ENCODE assay signal across 15 cellular contexts in the genomic region with DNA sequence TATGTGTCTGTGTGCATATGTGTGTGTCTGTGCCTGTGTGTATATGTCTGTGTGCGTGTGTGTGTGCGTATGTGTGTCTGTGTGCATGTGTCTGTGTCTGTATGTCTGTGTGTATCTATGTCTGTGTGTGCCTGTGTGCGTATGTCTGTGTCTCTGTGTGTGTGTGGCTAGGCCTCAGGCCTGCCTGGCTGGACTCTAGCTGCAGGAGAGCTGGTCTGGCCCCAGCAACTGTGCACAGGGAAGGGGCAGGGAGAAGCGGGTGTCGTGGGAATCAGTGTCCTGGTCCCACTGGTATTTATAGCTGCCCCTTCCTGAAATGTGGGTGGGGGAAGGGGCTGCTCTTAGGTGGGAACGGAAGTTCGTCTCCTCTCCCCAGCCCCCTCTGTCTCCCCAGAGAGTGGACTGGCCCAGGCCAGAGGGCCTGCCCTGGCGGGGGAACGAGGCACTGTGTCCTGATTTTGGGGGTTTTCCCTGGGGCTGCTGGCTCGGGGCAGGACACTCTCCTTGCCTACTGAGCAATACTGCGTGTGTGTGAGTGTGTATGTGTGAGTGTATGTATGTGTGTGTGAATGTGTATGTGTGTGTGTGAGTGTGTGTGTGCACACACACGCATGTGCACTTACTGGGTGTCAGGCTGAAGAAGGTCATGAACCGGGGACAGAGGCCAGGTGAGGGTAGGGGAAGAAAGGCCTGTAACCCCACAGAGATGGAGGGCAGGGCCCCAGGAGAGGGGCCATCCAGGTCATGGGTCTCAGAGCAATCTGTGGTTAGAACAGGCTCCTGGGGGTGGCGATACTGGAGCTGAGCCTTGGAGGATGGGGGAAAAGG. TPM values are rescaled to one million over a fixed set of nuclear protein-coding genes. Genes with fewer than 3 reads are reported as not detected.
DNase-seq lines count a peak whose midpoint lies in the region; ATAC-seq, FAIRE-seq and TF ChIP-seq lines count a peak whose summit lies in the region.
"Had no signal": no experiment of that assay in that cellular context is flagged by ENCODE, and none has a peak within 500 bp of the region (broad histone marks: within the 10 kb centered on the region; RNA-seq: fewer than 3 reads in every experiment).

No MANE protein-coding gene starts in this region.

- H3K9ac ChIP-seq in HepG2 (ENCODE audit: insufficient read depth, low read depth, low read length): no peak overlapping the region
- H3K9ac ChIP-seq: KMS-11 had no signal

- no peaks in the 10 kb centered on the region for H3K36me3 ChIP-seq in H7 (replicated peaks; ENCODE audit: control insufficient read depth, insufficient read depth, low read length)
- H3K36me3 ChIP-seq in HepG2 (replicated peaks in 1 of 2; ENCODE audit: control insufficient read depth in 1 of 2, insufficient read depth in 2 of 2, low read length in 2 of 2): no peaks in the 10 kb centered on the region

- peaks cover 15 to 20% of the 10 kb centered on the region in 2 donors for H3K4me1 Mint-ChIP-seq in stimulated activated naive B cell treated with anti-CD40 and anti-IgM and Interleukin-4, amounts not matched to agents 10 μg/mL and 1 μg/mL and 100 μg/mL, for 72 hours
- H3K4me1 Mint-ChIP-seq: central memory CD8-positive, alpha-beta T cell had no signal

- TF ChIP-seq CTCF in HepG2 (CRISPR knock-in tag; IDR thresholded peaks at IDR 0.05): no peak

- no peak overlapping the region for H3K4me2 ChIP-seq in HepG2 (ENCODE audit: low read depth, low read length)
- H3K4me2 ChIP-seq: KMS-11 had no signal

- no peaks in the 10 kb centered on the region for H3K27me3 ChIP-seq in H7 (ENCODE audit: control insufficient read depth, insufficient read depth, low read length)
- H3K27me3 ChIP-seq in HepG2 (ENCODE audit: control insufficient read depth in 1 of 2, insufficient read depth in 2 of 2, low read length in 2 of 2): peaks cover 4 to 24% of the 10 kb centered on the region in 2 experiments

- BruUV-seq in HepG2 (replicated peaks; lab: Mats Ljungman, UMichigan): no TSS peak

- no peaks in the 10 kb centered on the region for H3K9me3 Mint-ChIP-seq in stimulated activated naive B cell treated with anti-CD40 and anti-IgM and Interleukin-4, amounts not matched to agents 10 μg/mL and 1 μg/mL and 100 μg/mL, for 72 hours
- H3K9me3 Mint-ChIP-seq: central memory CD8-positive, alpha-beta T cell had no signal

- TF ChIP-seq POLR2A in HepG2 (IDR thresholded peaks at IDR 0.05; ENCODE audit: insufficient read depth in 1 of 2, low read depth in 2 of 2, low read length in 2 of 2): no peak

- DNase-seq in H7 (peak; percentile 62), amniotic epithelial cell (ENCODE audit: low read depth) (peak; percentile 21), HepG2 (ENCODE audit: low spot score) (no peak), Kasumi-1 (lab: John Stamatoyannopoulos, UW) (no peak), DMS 273 (lab: John Stamatoyannopoulos, UW; ENCODE audit: unreplicated experiment) (no peak), NCI-H187 (lab: John Stamatoyannopoulos, UW) (no peak)
- DNase-seq in stimulated activated naive B cell treated with anti-CD40 and anti-IgM and Interleukin-4, amounts not matched to agents 10 μg/mL and 1 μg/mL and 100 μg/mL, for 72 hours: no peak
- DNase-seq: activated naive CD4-positive, alpha-beta T cell; DMS 273 treated with DMSO at 0.1 percent for 48 hours; NCI-H1417 treated with DMSO at 0.1 percent for 48 hours; stimulated activated naive CD4-positive, alpha-beta T cell had no signal

- TF ChIP-seq EP300 in HepG2 (IDR thresholded peaks at IDR 0.05; ENCODE audit: low read depth in 2 of 2, low read length in 2 of 2) (no peak), HepG2 (CRISPR knock-in tag; IDR thresholded peaks at IDR 0.05; ENCODE audit: borderline replicate concordance) (no peak)

- no peaks in the 10 kb centered on the region for H3K36me3 Mint-ChIP-seq in stimulated activated naive B cell treated with anti-CD40 and anti-IgM and Interleukin-4, amounts not matched to agents 10 μg/mL and 1 μg/mL and 100 μg/mL, for 72 hours

- TF ChIP-seq RAD21 in HepG2 (CRISPR knock-in tag; IDR thresholded peaks at IDR 0.05): no peak

- WGBS in HepG2 (ENCODE audit: low lambda C conversion rate): 43% methylated on average over 9 of the region's 14 CpGs

- H3K9me3 ChIP-seq in HepG2 (ENCODE audit: low read length): no peaks in the 10 kb centered on the region

- ATAC-seq in HepG2 (0 out of 3 replicates have a peak, but pooled peaks have one; percentile 9), GM21723 (IDR thresholded peaks at IDR 0.05; ENCODE audit: unreplicated experiment) (no peak)
- no peak for ATAC-seq in stimulated activated naive B cell treated with anti-CD40 and anti-IgM and Interleukin-4, amounts not matched to agents 10 μg/mL and 1 μg/mL and 100 μg/mL, for 72 hours (replicated peaks)

- FAIRE-seq in HepG2 (lab: Jason Lieb, UNC): no peak
- FAIRE-seq: endothelial cell of umbilical vein had no signal

- peak overlapping the region; percentile 28 for H3K27ac Mint-ChIP-seq in stimulated activated naive B cell treated with anti-CD40 and anti-IgM and Interleukin-4, amounts not matched to agents 10 μg/mL and 1 μg/mL and 100 μg/mL, for 72 hours

- no peak overlapping the region for H3K27ac ChIP-seq in HepG2 (ENCODE audit: extremely low read length, insufficient read depth, low read length)
- H3K27ac ChIP-seq: KMS-11 had no signal

- in situ Hi-C loops in HepG2 (cut with HindIII; ENCODE audit: extremely low pct_ligation_motif_present, low pct_unique_long_range_greater_than_20kb): no loop called here

- no peaks in the 10 kb centered on the region for H3K79me2 ChIP-seq in HepG2 (ENCODE audit: insufficient read depth, low read length)

- no peaks in the 10 kb centered on the region for H3K4me1 ChIP-seq in HepG2 (ENCODE audit: insufficient read depth, low read length)

- POLR2A ChIA-PET in HepG2 (lab: Yijun Ruan, JAX): no interaction called here

- intact Hi-C loops in HepG2 (cut with micrococcal nuclease; ENCODE audit: unreplicated experiment): no loop called here

- no peaks in the 10 kb centered on the region for H4K20me1 ChIP-seq in HepG2 (ENCODE audit: insufficient read depth, low read length)

- H2AFZ ChIP-seq in HepG2 (ENCODE audit: low read length): no peak overlapping the region

- H3K4me3 ChIP-seq in H7 (ENCODE audit: insufficient read depth, low read depth, low read length) (no peak overlapping the region), HepG2 (replicated peaks in 1 of 3; ENCODE audit: insufficient read depth in 1 of 3, low read depth in 2 of 3, low read length in 3 of 3) (no peak overlapping the region)

- CTCF ChIA-PET in HepG2 (lab: Yijun Ruan, JAX; ENCODE audit: low intra/inter-chr PET ratio, low total read pairs): interaction anchor here (0.6 kb wide), 1 partner anchor 150 kb away, joined by 3 read pairs; no protein-coding TSS in a partner anchor

- H3K4me3 Mint-ChIP-seq in stimulated activated naive B cell treated with anti-CD40 and anti-IgM and Interleukin-4, amounts not matched to agents 10 μg/mL and 1 μg/mL and 100 μg/mL, for 72 hours: no peak overlapping the region
- H3K4me3 Mint-ChIP-seq: central memory CD8-positive, alpha-beta T cell had no signal

- no peaks in the 10 kb centered on the region for H3K27me3 Mint-ChIP-seq in stimulated activated naive B cell treated with anti-CD40 and anti-IgM and Interleukin-4, amounts not matched to agents 10 μg/mL and 1 μg/mL and 100 μg/mL, for 72 hours
- H3K27me3 Mint-ChIP-seq: central memory CD8-positive, alpha-beta T cell had no signal

RNA-seq across cellular contexts. Expression of gene CSPG4, which starts 6.6 kb away (rescaled TPM):
- 4.3 and 5.0 TPM in 2 replicates for total RNA-seq in H7 (2014; rRNA removed; shearing (Covaris generic))
- 0.03 and 0.04 TPM in 2 replicates for total RNA-seq in HepG2 (2016; rRNA removed; fragmentation: Illumina TruSeq; extraction: Trizol)
- total RNA-seq in HepG2 (2016; cell fraction: cytosol; rRNA removed; fragmentation: Illumina TruSeq; extraction: Trizol; ENCODE audit: low read depth): not detected in 2 replicates
- total RNA-seq in HepG2 (2016; cell fraction: insoluble cytoplasmic fraction; rRNA removed; fragmentation: Illumina TruSeq; extraction: Trizol): 0.01 and 0.02 TPM in 2 replicates
- not detected in 2 replicates for total RNA-seq in HepG2 (2016; cell fraction: membrane; rRNA removed; fragmentation: Illumina TruSeq; extraction: Trizol)
- total RNA-seq in HepG2 (2016; cell fraction: nucleus; rRNA removed; fragmentation: Illumina TruSeq; extraction: Trizol): 0.06 and 0.09 TPM in 2 replicates
- polyA plus RNA-seq in HepG2 (2011; rRNA removed): 0.01 and 0.03 TPM in 2 replicates
- polyA plus RNA-seq in HepG2 (2011; cell fraction: cytosol; rRNA removed): 0.01 TPM in 2 replicates
- 0.14 and 0.19 TPM in 2 replicates for polyA plus RNA-seq in HepG2 (2011; cell fraction: nucleus; rRNA removed)
- polyA plus RNA-seq in HepG2 (2012): 0.03 and 0.04 TPM in 2 replicates
- not detected in 2 replicates for polyA plus RNA-seq in HepG2 (2016; cell fraction: cytosol; fragmentation: Illumina TruSeq; extraction: Trizol; ENCODE audit: low read depth)
- not detected in 2 replicates for polyA plus RNA-seq in HepG2 (2016; cell fraction: insoluble cytoplasmic fraction; fragmentation: Illumina TruSeq; extraction: Trizol; ENCODE audit: low read depth)
- not detected in 2 replicates for polyA plus RNA-seq in HepG2 (2016; cell fraction: membrane; fragmentation: Illumina TruSeq; extraction: Trizol; ENCODE audit: low read depth)
- not detected in 2 replicates for polyA plus RNA-seq in HepG2 (2016; cell fraction: nucleus; fragmentation: Illumina TruSeq; extraction: Trizol; ENCODE audit: insufficient read depth, low read depth)
- 0.08 and 24.5 TPM in 2 replicates for polyA minus RNA-seq in HepG2 (2011; rRNA and poly(A)+ RNA removed; ENCODE audit: low replicate concordance)
- 0.18 TPM in 1 of 2 replicates, not detected in the other for polyA minus RNA-seq in HepG2 (2011; cell fraction: cytosol; rRNA and poly(A)+ RNA removed)
- 0.12 and 0.13 TPM in 2 replicates for polyA minus RNA-seq in HepG2 (2011; cell fraction: nucleus; rRNA and poly(A)+ RNA removed)
- total RNA-seq: endothelial cell of umbilical vein had no signal
- polyA plus RNA-seq: endothelial cell of umbilical vein had no signal

RNA-seq across cellular contexts. Expression of gene SNX33, which starts 58.4 kb away (rescaled TPM):
- total RNA-seq in H7 (2014; rRNA removed; shearing (Covaris generic)): 13.3 and 14.3 TPM in 2 replicates
- total RNA-seq in HepG2 (2016; rRNA removed; fragmentation: Illumina TruSeq; extraction: Trizol): 10.8 and 11.0 TPM in 2 replicates
- 0.71 and 0.91 TPM in 2 replicates for total RNA-seq in HepG2 (2016; cell fraction: cytosol; rRNA removed; fragmentation: Illumina TruSeq; extraction: Trizol; ENCODE audit: low read depth)
- 7.9 and 10.3 TPM in 2 replicates for total RNA-seq in HepG2 (2016; cell fraction: insoluble cytoplasmic fraction; rRNA removed; fragmentation: Illumina TruSeq; extraction: Trizol)
- 3.9 and 4.8 TPM in 2 replicates for total RNA-seq in HepG2 (2016; cell fraction: membrane; rRNA removed; fragmentation: Illumina TruSeq; extraction: Trizol)
- total RNA-seq in HepG2 (2016; cell fraction: nucleus; rRNA removed; fragmentation: Illumina TruSeq; extraction: Trizol): 10.1 and 11.4 TPM in 2 replicates
- polyA plus RNA-seq in HepG2 (2011; rRNA removed): 11.6 and 18.9 TPM in 2 replicates
- 9.3 and 11.8 TPM in 2 replicates for polyA plus RNA-seq in HepG2 (2011; cell fraction: cytosol; rRNA removed)
- polyA plus RNA-seq in HepG2 (2011; cell fraction: nucleus; rRNA removed): 50.4 and 52.6 TPM in 2 replicates
- polyA plus RNA-seq in HepG2 (2012): 12.7 and 13.6 TPM in 2 replicates
- 0.63 and 0.86 TPM in 2 replicates for polyA plus RNA-seq in HepG2 (2016; cell fraction: cytosol; fragmentation: Illumina TruSeq; extraction: Trizol; ENCODE audit: low read depth)
- polyA plus RNA-seq in HepG2 (2016; cell fraction: insoluble cytoplasmic fraction; fragmentation: Illumina TruSeq; extraction: Trizol; ENCODE audit: low read depth): 9.7 and 12.3 TPM in 2 replicates
- polyA plus RNA-seq in HepG2 (2016; cell fraction: membrane; fragmentation: Illumina TruSeq; extraction: Trizol; ENCODE audit: low read depth): 2.5 and 3.6 TPM in 2 replicates
- polyA plus RNA-seq in HepG2 (2016; cell fraction: nucleus; fragmentation: Illumina TruSeq; extraction: Trizol; ENCODE audit: insufficient read depth, low read depth): 19.1 and 19.2 TPM in 2 replicates
- polyA minus RNA-seq in HepG2 (2011; rRNA and poly(A)+ RNA removed; ENCODE audit: low replicate concordance): 26.7 and 38.9 TPM in 2 replicates
- 13.9 and 19.9 TPM in 2 replicates for polyA minus RNA-seq in HepG2 (2011; cell fraction: cytosol; rRNA and poly(A)+ RNA removed)
- 21.4 and 25.6 TPM in 2 replicates for polyA minus RNA-seq in HepG2 (2011; cell fraction: nucleus; rRNA and poly(A)+ RNA removed)

Comparison
In these comparisons a context has a peak if more than half of its experiments do, and no peak if none do; other contexts are left out.
1. DNase-seq: peak in H7 (single experiment) and amniotic epithelial cell (single experiment); none in HepG2 (single experiment), stimulated activated naive B cell treated with anti-CD40 and anti-IgM and Interleukin-4, amounts not matched to agents 10 μg/mL and 1 μg/mL and 100 μg/mL, for 72 hours (single experiment), Kasumi-1 (0 of 2), DMS 273 (single experiment) and NCI-H187 (0 of 2).